ENCODE assay signal across 1 cellular context in genomic region chr6:18530201-18530600, GRCh38.
TF ChIP-seq lines count a peak whose summit lies in the region.

No MANE protein-coding gene starts in this region.

TF ChIP-seq in GM23338, 12 proteins besides CTCF, POLR2A, EP300 and RAD21 (continued from another document):
- TF ChIP-seq EZH2phosphoT487 (IDR thresholded peaks at IDR 0.05; ENCODE audit: unreplicated experiment) (no peak), EZH2 (IDR thresholded peaks at IDR 0.05; ENCODE audit: low read depth, unreplicated experiment) (no peak), ZNF114 (CRISPR knock-in tag; IDR thresholded peaks at IDR 0.05) (no peak), ETS1 (IDR thresholded peaks at IDR 0.05) (no peak), ZNF462 (CRISPR knock-in tag; IDR thresholded peaks at IDR 0.05) (no peak), STAT1 (IDR thresholded peaks at IDR 0.05; ENCODE audit: unreplicated experiment) (no peak), NANOG (IDR thresholded peaks at IDR 0.05; ENCODE audit: borderline replicate concordance) (no peak), REST (IDR thresholded peaks at IDR 0.05; ENCODE audit: unreplicated experiment) (no peak), JUNB (IDR thresholded peaks at IDR 0.05; ENCODE audit: unreplicated experiment) (no peak)
